In genomic region chr15:92580021-92580420, GRCh38 we compare ENCODE assay signal across 1 cellular context.
TF ChIP-seq lines count a peak whose summit lies in the region.

No MANE protein-coding gene starts in this region.

TF ChIP-seq in HepG2, 621 proteins besides CTCF, POLR2A, EP300 and RAD21 (continued from another document):
- TF ChIP-seq THAP9 (CRISPR knock-in tag; IDR thresholded peaks at IDR 0.05; ENCODE audit: borderline replicate concordance) (no peak), MTA3 (CRISPR knock-in tag; IDR thresholded peaks at IDR 0.05) (no peak), GABPB1 (CRISPR knock-in tag; IDR thresholded peaks at IDR 0.05) (no peak), ZNF768 (CRISPR knock-in tag; IDR thresholded peaks at IDR 0.05) (no peak), ARID3A (IDR thresholded peaks at IDR 0.05; ENCODE audit: low read depth, low read length) (no peak), SALL1 (CRISPR knock-in tag; IDR thresholded peaks at IDR 0.05) (no peak), MTERF4 (CRISPR knock-in tag; IDR thresholded peaks at IDR 0.05) (no peak), PHF8 (CRISPR knock-in tag; IDR thresholded peaks at IDR 0.05) (no peak)
